In genomic region chr3:174049443-174049842, GRCh38 we compare ENCODE assay signal across 23 cellular contexts.
DNase-seq lines count a peak whose midpoint lies in the region; ATAC-seq and TF ChIP-seq lines count a peak whose summit lies in the region.
"Had no signal": no experiment of that assay in that cellular context is flagged by ENCODE, and none has a peak within 500 bp of the region (broad histone marks: within the 10 kb centered on the region; RNA-seq: fewer than 3 reads in every experiment).

No MANE protein-coding gene starts in this region.

- no peaks in the 10 kb centered on the region for H3K27me3 ChIP-seq in SK-N-SH (ENCODE audit: insufficient read depth)
- H3K27me3 ChIP-seq: BE2C, BLaER1 had no signal

- no peak for ATAC-seq in left cardiac atrium
- no peak for ATAC-seq in HG02973 (IDR thresholded peaks at IDR 0.05; ENCODE audit: unreplicated experiment)
- ATAC-seq: GM12878 had no signal

- no peak overlapping the region for H2AFZ ChIP-seq in SK-N-SH (ENCODE audit: low read depth)

- no peak overlapping the region for H3K4me3 ChIP-seq in SK-N-SH (ENCODE audit: low read depth in 2 of 2, low read length in 1 of 2)
- H3K4me3 ChIP-seq: BLaER1, GM12878 had no signal

- peaks cover under 1% of the 10 kb centered on the region for H3K36me3 Mint-ChIP-seq in progenitor cell of endocrine pancreas (ENCODE audit: insufficient read depth)
- H3K36me3 Mint-ChIP-seq: CD14-positive monocyte; CD4-positive, alpha-beta memory T cell; CD4-positive, CD25-positive, alpha-beta regulatory T cell; CD8-positive, alpha-beta memory T cell had no signal

- no peak overlapping the region for H3K9ac ChIP-seq in SK-N-SH
- H3K9ac ChIP-seq: BLaER1 had no signal

- H3K9me3 ChIP-seq in SK-N-SH: no peaks in the 10 kb centered on the region
- H3K9me3 ChIP-seq: BE2C had no signal

- TF ChIP-seq EP300 in SK-N-SH (IDR thresholded peaks at IDR 0.05; ENCODE audit: borderline replicate concordance in 1 of 2, low read depth in 1 of 2, low read length in 1 of 2): no peak

- no peak overlapping the region for H3K27ac Mint-ChIP-seq in progenitor cell of endocrine pancreas
- H3K27ac Mint-ChIP-seq: CD14-positive monocyte; CD4-positive, alpha-beta memory T cell; CD4-positive, CD25-positive, alpha-beta regulatory T cell; CD8-positive, alpha-beta memory T cell had no signal

- TF ChIP-seq CTCF in SK-N-SH (IDR thresholded peaks at IDR 0.05): no peak
- TF ChIP-seq CTCF in progenitor cell of endocrine pancreas (IDR thresholded peaks at IDR 0.05; ENCODE audit: unreplicated experiment): no peak

- H3K27ac ChIP-seq in SK-N-SH (ENCODE audit: low read depth in 2 of 2, low read length in 1 of 2): no peak overlapping the region
- H3K27ac ChIP-seq: BLaER1 had no signal

- intact Hi-C loops in left cardiac atrium (cut with DNase I): no loop called here

- peak overlapping the region; percentile 2 for H3K4me3 Mint-ChIP-seq in progenitor cell of endocrine pancreas (ENCODE audit: low read depth)
- H3K4me3 Mint-ChIP-seq: CD14-positive monocyte; CD4-positive, alpha-beta memory T cell; CD4-positive, CD25-positive, alpha-beta regulatory T cell; CD8-positive, alpha-beta memory T cell had no signal

- no peaks in the 10 kb centered on the region for H3K36me3 ChIP-seq in SK-N-SH (replicated peaks in 1 of 2; ENCODE audit: control insufficient read depth in 1 of 2, insufficient read depth in 2 of 2, low read length in 1 of 2)
- H3K36me3 ChIP-seq: BE2C, BLaER1 had no signal

- peaks cover 28% of the 10 kb centered on the region for H3K4me1 Mint-ChIP-seq in progenitor cell of endocrine pancreas (ENCODE audit: low read depth)
- H3K4me1 Mint-ChIP-seq: CD14-positive monocyte; CD4-positive, alpha-beta memory T cell; CD4-positive, CD25-positive, alpha-beta regulatory T cell; CD8-positive, alpha-beta memory T cell had no signal

- peak; percentile 92 for DNase-seq in SK-N-DZ (ENCODE audit: low spot score)
- no peak for DNase-seq in SK-N-SH
- no peak for DNase-seq in progenitor cell of endocrine pancreas (ENCODE audit: low spot score, unreplicated experiment)
- no peak for DNase-seq in left cardiac atrium
- DNase-seq: 8988T; ACHN; BE2C; C1 segment of cervical spinal cord; CD4-positive, alpha-beta memory T cell; CD4-positive, CD25-positive, alpha-beta regulatory T cell; CD8-positive, alpha-beta memory T cell; COR-L47; DMS 273 treated with DMSO at 0.1 percent for 48 hours; DMS153; DMS53; DMS79; DND-41; EL; GDM1 had no signal

- WGBS in SK-N-SH (ENCODE audit: low lambda C conversion rate): 47% methylated on average over 3 of the region's 3 CpGs

- no peak overlapping the region for H3K4me2 ChIP-seq in SK-N-SH
- H3K4me2 ChIP-seq: BLaER1 had no signal

- POLR2A ChIA-PET in SK-N-SH (lab: Yijun Ruan, JAX): no interaction called here

- no peaks in the 10 kb centered on the region for H4K20me1 ChIP-seq in SK-N-SH (ENCODE audit: insufficient read depth)
- H4K20me1 ChIP-seq: BLaER1 had no signal

- TF ChIP-seq RAD21 in SK-N-SH (IDR thresholded peaks at IDR 0.05; ENCODE audit: low read length): no peak

- H3K9me2 ChIP-seq in SK-N-SH: peaks cover 4% of the 10 kb centered on the region; the same call in 1 of the 2 replicates

- CTCF ChIA-PET in SK-N-SH (lab: Yijun Ruan, JAX): interaction anchor here (1.5 kb wide), 1 partner anchor 24 kb away, joined by 5 read pairs; no protein-coding TSS in a partner anchor

- no peaks in the 10 kb centered on the region for H3F3A ChIP-seq in SK-N-SH (replicated peaks; ENCODE audit: insufficient read depth)

- H3K79me2 ChIP-seq in SK-N-SH (ENCODE audit: insufficient read depth): no peaks in the 10 kb centered on the region

- no peaks in the 10 kb centered on the region for H3K27me3 Mint-ChIP-seq in progenitor cell of endocrine pancreas
- H3K27me3 Mint-ChIP-seq: CD4-positive, alpha-beta memory T cell; CD4-positive, CD25-positive, alpha-beta regulatory T cell; CD8-positive, alpha-beta memory T cell had no signal

- no peaks in the 10 kb centered on the region for H3K4me1 ChIP-seq in SK-N-SH (ENCODE audit: control insufficient read depth in 1 of 2, insufficient read depth in 2 of 2, low read depth in 1 of 2, low read length in 1 of 2)
- H3K4me1 ChIP-seq: BE2C, BLaER1 had no signal

- H3K9me3 Mint-ChIP-seq in progenitor cell of endocrine pancreas (ENCODE audit: low read depth): peaks cover 14% of the 10 kb centered on the region

TF ChIP-seq in SK-N-SH, 30 proteins besides CTCF, POLR2A, EP300 and RAD21:
- TF ChIP-seq TAF1 (IDR thresholded peaks at IDR 0.05; ENCODE audit: borderline replicate concordance, low read depth, low read length) (no peak), GATA2 (CRISPR knock-in tag; IDR thresholded peaks at IDR 0.05) (peak; percentile 75)
